Comparison of ENCODE assay signal across 8 cellular contexts in genomic region chr2:36358317-36358659, GRCh38. TPM values are rescaled to one million over a fixed set of nuclear protein-coding genes. Genes with fewer than 3 reads are reported as not detected.
A peak's percentile ranks its signal among the peaks of the same experiment; 100 is the strongest.
DNase-seq lines count a peak whose midpoint lies in the region; ATAC-seq and TF ChIP-seq lines count a peak whose summit lies in the region.

No MANE protein-coding gene starts in this region.

- POLR2A ChIA-PET in activated CD4-positive, alpha-beta memory T cell treated with anti-CD3 and anti-CD28 coated beads for 36 hours (lab: Charles Lee), result no interaction called here

- H3K27ac Mint-ChIP-seq in GM23338, result no peak overlapping the region
- no peak overlapping the region for H3K27ac Mint-ChIP-seq in activated CD4-positive, alpha-beta memory T cell treated with anti-CD3 and anti-CD28 coated beads for 36 hours

- H3F3A ChIP-seq in GM23338 (replicated peaks; ENCODE audit: low read depth), result no peaks in the 10 kb centered on the region

- H2AFZ ChIP-seq in GM23338 (no peak overlapping the region), hepatocyte (no peak overlapping the region)

- H3K4me3 Mint-ChIP-seq in GM23338, result peak overlapping the region; percentile 93
- peak overlapping the region; percentile 84 for H3K4me3 Mint-ChIP-seq in activated CD4-positive, alpha-beta memory T cell treated with anti-CD3 and anti-CD28 coated beads for 36 hours

- H3K36me3 ChIP-seq in GM23338 (ENCODE audit: insufficient read depth) (no peaks in the 10 kb centered on the region), hepatocyte (replicated peaks; ENCODE audit: insufficient read depth, low read depth) (no peaks in the 10 kb centered on the region)

- CTCF ChIA-PET in activated CD4-positive, alpha-beta memory T cell treated with anti-CD3 and anti-CD28 coated beads for 36 hours (lab: Charles Lee), result interaction anchor here (1.1 to 1.5 kb wide), 2 partner anchors 10 to 48 kb away, joined by 3 to 5 read pairs; no protein-coding TSS in a partner anchor

- H3K36me3 Mint-ChIP-seq in GM23338 (ENCODE audit: low read depth), result no peaks in the 10 kb centered on the region; the same call in 2 of the 3 replicates
- no peaks in the 10 kb centered on the region for H3K36me3 Mint-ChIP-seq in activated CD4-positive, alpha-beta memory T cell treated with anti-CD3 and anti-CD28 coated beads for 36 hours

- peaks cover 28% of the 10 kb centered on the region for H3K27me3 Mint-ChIP-seq in GM23338 (ENCODE audit: insufficient read depth, low read depth, poor library complexity)
- peaks cover 49% of the 10 kb centered on the region for H3K27me3 Mint-ChIP-seq in activated CD4-positive, alpha-beta memory T cell treated with anti-CD3 and anti-CD28 coated beads for 36 hours

- no peak overlapping the region for H3K27ac ChIP-seq in GM23338 (ENCODE audit: low read depth)
- H3K27ac ChIP-seq in hepatocyte, result peak overlapping the region; percentile 90
- H3K27ac ChIP-seq in skin epidermis, result peak overlapping the region in 11 of 21 experiments; percentile 29 to 91 (median 85)

- TF ChIP-seq CTCF in GM23338 (conservative IDR thresholded peaks at IDR 0.05; ENCODE audit: low read depth in 2 of 2) (no peak), hepatocyte (IDR thresholded peaks at IDR 0.05; ENCODE audit: poor library complexity) (no peak)

- H4K20me1 ChIP-seq in GM23338 (replicated peaks; ENCODE audit: insufficient read depth) (peaks cover 29% of the 10 kb centered on the region; the same call in 1 of the 2 replicates), hepatocyte (ENCODE audit: insufficient read depth, poor library complexity, severe bottlenecking) (peaks cover 28% of the 10 kb centered on the region)

- H3K4me1 Mint-ChIP-seq in GM23338, result peaks cover 65% of the 10 kb centered on the region
- H3K4me1 Mint-ChIP-seq in activated CD4-positive, alpha-beta memory T cell treated with anti-CD3 and anti-CD28 coated beads for 36 hours (ENCODE audit: low read depth), result peaks cover 28% of the 10 kb centered on the region

- H3K9me3 ChIP-seq in hepatocyte (ENCODE audit: low read depth), result no peaks in the 10 kb centered on the region

- H3K4me3 ChIP-seq in GM23338 (peak overlapping the region; percentile 95), hepatocyte (peak overlapping the region; percentile 95), skin epidermis (peak overlapping the region; percentile 56 to 87 (median 74))

- 15% methylated on average over 7 of the region's 7 CpGs for WGBS in hepatocyte (ENCODE audit: low lambda C conversion rate, missing lambda C conversion rate)

- H3K4me1 ChIP-seq in GM23338 (ENCODE audit: insufficient read depth), result peaks cover 70% of the 10 kb centered on the region
- H3K4me1 ChIP-seq in hepatocyte (ENCODE audit: insufficient read depth), result peaks cover 17% of the 10 kb centered on the region

- DNase-seq in GM23338 (ENCODE audit: low spot score), result no peak
- DNase-seq in activated CD4-positive, alpha-beta memory T cell treated with anti-CD3 and anti-CD28 coated beads for 36 hours, result no peak
- DNase-seq in hepatocyte (ENCODE audit: low spot score), result no peak
- no peak for DNase-seq in stimulated activated naive CD4-positive, alpha-beta T cell treated with Interleukin-2 at 50 U/mL for 16 hours (lab: John Stamatoyannopoulos, UW)
- no peak for DNase-seq in SIG-M5 treated with dmso at 0.1 percent for 504 hours (lab: John Stamatoyannopoulos, UW; ENCODE audit: unreplicated experiment)

- intact Hi-C loops in activated CD4-positive, alpha-beta memory T cell treated with anti-CD3 and anti-CD28 coated beads for 36 hours (cut with micrococcal nuclease), result loop anchor here (5.0 kb wide), 3 partner anchors 104 to 381 kb away; partner anchors contain the start of gene FEZ2

- 0 out of 2 replicates have a peak, but pooled peaks cover 3% of the 10 kb centered on the region for H3K9me2 ChIP-seq in GM23338 (ENCODE audit: insufficient read depth)
- no peaks in the 10 kb centered on the region for H3K9me2 ChIP-seq in hepatocyte (replicated peaks; ENCODE audit: insufficient read depth)

- no peaks in the 10 kb centered on the region for H3K9me3 Mint-ChIP-seq in GM23338
- no peaks in the 10 kb centered on the region for H3K9me3 Mint-ChIP-seq in activated CD4-positive, alpha-beta memory T cell treated with anti-CD3 and anti-CD28 coated beads for 36 hours

- ATAC-seq in GM23338 (no peak), GM21737 (IDR thresholded peaks at IDR 0.05; ENCODE audit: unreplicated experiment) (no peak), GM18873 (IDR thresholded peaks at IDR 0.05; ENCODE audit: low FRiP score, unreplicated experiment) (no peak)

- H3K4me2 ChIP-seq in GM23338, result peak overlapping the region; percentile 96
- H3K4me2 ChIP-seq in hepatocyte, result peak overlapping the region; percentile 85

- peaks cover 89% of the 10 kb centered on the region for H3K79me2 ChIP-seq in GM23338 (replicated peaks; ENCODE audit: insufficient read depth)
- H3K79me2 ChIP-seq in hepatocyte, result peaks cover 65% of the 10 kb centered on the region

- H3K27me3 ChIP-seq in GM23338 (ENCODE audit: insufficient read depth) (peaks cover 19% of the 10 kb centered on the region), hepatocyte (no peaks in the 10 kb centered on the region)

TF ChIP-seq in GM23338, 12 proteins besides CTCF, POLR2A, EP300 and RAD21 (continues in another document):
- TF ChIP-seq ETS1 (IDR thresholded peaks at IDR 0.05) (no peak), CREB1 (CRISPR knock-in tag; IDR thresholded peaks at IDR 0.05; ENCODE audit: low read depth) (no peak), STAT1 (IDR thresholded peaks at IDR 0.05; ENCODE audit: unreplicated experiment) (no peak), EZH2 (IDR thresholded peaks at IDR 0.05; ENCODE audit: low read depth, unreplicated experiment) (no peak), EZH2phosphoT487 (IDR thresholded peaks at IDR 0.05; ENCODE audit: unreplicated experiment) (no peak), NANOG (IDR thresholded peaks at IDR 0.05; ENCODE audit: borderline replicate concordance) (no peak), ZNF331 (CRISPR knock-in tag; IDR thresholded peaks at IDR 0.05; ENCODE audit: low read depth) (no peak), JUNB (IDR thresholded peaks at IDR 0.05; ENCODE audit: unreplicated experiment) (no peak), ZNF114 (CRISPR knock-in tag; IDR thresholded peaks at IDR 0.05) (no peak), POLR2AphosphoS5 (IDR thresholded peaks at IDR 0.05; ENCODE audit: low read depth) (no peak)
- TF ChIP-seq, protein P1, sequence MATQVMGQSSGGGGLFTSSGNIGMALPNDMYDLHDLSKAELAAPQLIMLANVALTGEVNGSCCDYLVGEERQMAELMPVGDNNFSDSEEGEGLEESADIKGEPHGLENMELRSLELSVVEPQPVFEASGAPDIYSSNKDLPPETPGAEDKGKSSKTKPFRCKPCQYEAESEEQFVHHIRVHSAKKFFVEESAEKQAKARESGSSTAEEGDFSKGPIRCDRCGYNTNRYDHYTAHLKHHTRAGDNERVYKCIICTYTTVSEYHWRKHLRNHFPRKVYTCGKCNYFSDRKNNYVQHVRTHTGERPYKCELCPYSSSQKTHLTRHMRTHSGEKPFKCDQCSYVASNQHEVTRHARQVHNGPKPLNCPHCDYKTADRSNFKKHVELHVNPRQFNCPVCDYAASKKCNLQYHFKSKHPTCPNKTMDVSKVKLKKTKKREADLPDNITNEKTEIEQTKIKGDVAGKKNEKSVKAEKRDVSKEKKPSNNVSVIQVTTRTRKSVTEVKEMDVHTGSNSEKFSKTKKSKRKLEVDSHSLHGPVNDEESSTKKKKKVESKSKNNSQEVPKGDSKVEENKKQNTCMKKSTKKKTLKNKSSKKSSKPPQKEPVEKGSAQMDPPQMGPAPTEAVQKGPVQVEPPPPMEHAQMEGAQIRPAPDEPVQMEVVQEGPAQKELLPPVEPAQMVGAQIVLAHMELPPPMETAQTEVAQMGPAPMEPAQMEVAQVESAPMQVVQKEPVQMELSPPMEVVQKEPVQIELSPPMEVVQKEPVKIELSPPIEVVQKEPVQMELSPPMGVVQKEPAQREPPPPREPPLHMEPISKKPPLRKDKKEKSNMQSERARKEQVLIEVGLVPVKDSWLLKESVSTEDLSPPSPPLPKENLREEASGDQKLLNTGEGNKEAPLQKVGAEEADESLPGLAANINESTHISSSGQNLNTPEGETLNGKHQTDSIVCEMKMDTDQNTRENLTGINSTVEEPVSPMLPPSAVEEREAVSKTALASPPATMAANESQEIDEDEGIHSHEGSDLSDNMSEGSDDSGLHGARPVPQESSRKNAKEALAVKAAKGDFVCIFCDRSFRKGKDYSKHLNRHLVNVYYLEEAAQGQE (IDR thresholded peaks at IDR 0.05; ENCODE audit: unreplicated experiment), result no peak

RNA-seq across cellular contexts. Expression of gene CRIM1, which starts 2.7 kb away (rescaled TPM):
- 30.9 and 36.4 TPM in 2 replicates for total RNA-seq in GM23338 (2014; rRNA removed; shearing (Covaris generic))
- polyA plus RNA-seq in GM23338 (2016; fragmentation: Nextera tagmentation; extraction: Ambion mirVana) (10.5 and 11.3 TPM in 2 replicates), hepatocyte (19.1 and 23.0 TPM in 2 replicates)
- total RNA-seq in activated CD4-positive, alpha-beta memory T cell treated with anti-CD3 and anti-CD28 coated beads for 36 hours, result 1 to 10 TPM; 5.3 to 5.5 TPM
- 40.8 and 49.0 TPM in 2 replicates for total RNA-seq in hepatocyte
